Comparison of ENCODE assay signal across 22 cellular contexts in the genomic region with DNA sequence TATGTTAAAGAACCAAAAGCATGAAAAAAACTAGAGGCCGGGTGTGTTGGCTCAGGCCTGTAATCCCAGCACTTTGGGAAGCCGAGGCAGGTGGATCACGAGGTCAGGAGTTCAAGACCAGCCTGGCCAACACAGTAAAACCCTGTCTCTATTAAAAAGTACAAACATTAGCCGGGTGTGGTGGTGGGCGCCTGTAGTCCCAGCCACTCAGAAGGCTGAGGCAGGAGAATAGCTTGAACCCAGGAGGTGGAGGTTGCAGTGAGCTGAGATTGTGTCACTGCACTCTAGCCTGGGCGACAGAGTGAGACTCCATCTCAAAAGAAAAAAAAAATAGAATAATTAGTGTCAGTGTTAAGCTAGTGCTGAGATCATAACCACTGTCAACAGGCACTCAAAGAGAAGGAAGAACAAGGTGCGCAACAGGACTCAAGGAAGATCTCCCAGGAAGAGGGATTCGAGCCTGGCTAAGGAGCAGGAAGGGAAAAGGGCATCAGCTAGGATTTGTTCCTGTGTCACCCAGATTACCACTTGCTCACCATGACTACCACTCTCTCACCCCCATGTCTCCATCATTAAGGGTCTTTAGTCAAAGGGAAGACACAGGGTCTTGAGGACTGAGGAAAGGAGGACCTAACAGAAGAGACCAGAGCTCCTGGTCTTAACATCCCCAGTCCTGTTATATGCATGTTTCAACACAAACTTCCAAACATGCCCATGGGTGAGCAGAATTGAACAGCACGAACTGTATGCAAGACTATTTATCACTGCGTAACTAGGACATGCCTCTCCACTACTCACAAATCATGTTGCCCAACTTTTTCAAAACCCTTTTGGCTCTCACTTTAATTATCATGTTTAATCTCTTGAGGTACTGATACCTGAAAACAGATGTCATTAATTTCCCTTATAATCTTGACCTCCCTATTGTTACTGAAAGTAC.
DNase-seq lines count a peak whose midpoint lies in the region; ATAC-seq, FAIRE-seq and TF ChIP-seq lines count a peak whose summit lies in the region.
"Had no signal": no experiment of that assay in that cellular context is flagged by ENCODE, and none has a peak within 500 bp of the region (broad histone marks: within the 10 kb centered on the region; RNA-seq: fewer than 3 reads in every experiment).

No MANE protein-coding gene starts in this region.

- ATAC-seq in memory B cell (ENCODE audit: low read depth) = no peak
- ATAC-seq: stimulated activated naive CD8-positive, alpha-beta T cell treated with anti-CD3 and anti-CD28 coated beads, Interleukin-15, Interleukin-2, amounts not matched to agents 100 U/mL and 50 U/mL, for 24 hours had no signal

- no peaks in the 10 kb centered on the region for H3K27me3 Mint-ChIP-seq in memory B cell
- H3K27me3 Mint-ChIP-seq: activated CD4-positive, alpha-beta memory T cell treated with anti-CD3 and anti-CD28 coated beads for 36 hours had no signal

- H3K27me3 ChIP-seq in H7 (ENCODE audit: control insufficient read depth, insufficient read depth, low read length) (no peaks in the 10 kb centered on the region), bronchial epithelial cell (ENCODE audit: control insufficient read depth, insufficient read depth, low read length) (no peaks in the 10 kb centered on the region)
- H3K27me3 ChIP-seq: adrenal gland had no signal

- H3K36me3 ChIP-seq in H7 (replicated peaks; ENCODE audit: control insufficient read depth, insufficient read depth, low read length) (0 out of 2 replicates have a peak, but pooled peaks cover 3% of the 10 kb centered on the region), bronchial epithelial cell (ENCODE audit: control insufficient read depth, insufficient read depth, low read length) (no peaks in the 10 kb centered on the region)
- H3K36me3 ChIP-seq: adrenal gland had no signal

- peaks cover 27% of the 10 kb centered on the region for H3K36me3 Mint-ChIP-seq in memory B cell

- H3K4me3 ChIP-seq in H7 (ENCODE audit: insufficient read depth, low read depth, low read length) (no peak overlapping the region), bronchial epithelial cell (ENCODE audit: low read depth, low read length) (no peak overlapping the region)
- H3K4me3 ChIP-seq: adrenal gland, lung had no signal

- no peak for TF ChIP-seq CTCF in bronchial epithelial cell (IDR thresholded peaks at IDR 0.05; ENCODE audit: insufficient read depth, low read length, severe bottlenecking)

- H3K4me1 Mint-ChIP-seq in memory B cell = peaks cover 60% of the 10 kb centered on the region

- no peak overlapping the region for H3K4me3 Mint-ChIP-seq in memory B cell
- H3K4me3 Mint-ChIP-seq: activated CD4-positive, alpha-beta memory T cell treated with anti-CD3 and anti-CD28 coated beads for 36 hours; activated T-helper 1 cell treated with anti-CD3 and anti-CD28 coated beads, Interleukin-12 subunit alpha, Interleukin-12 subunit beta, Interleukin-2, Interleukin-4 antibody, amounts not matched to agents 30 ng/mL and 10 ng/mL and 1 ng/mL, durations not matched to agents 14 hours and 24 hours and 36 hours; HFFc6 had no signal

- no peaks in the 10 kb centered on the region for H3K9me3 Mint-ChIP-seq in memory B cell
- H3K9me3 Mint-ChIP-seq: activated CD4-positive, alpha-beta memory T cell treated with anti-CD3 and anti-CD28 coated beads for 36 hours; activated T-helper 1 cell treated with anti-CD3 and anti-CD28 coated beads, Interleukin-12 subunit alpha, Interleukin-12 subunit beta, Interleukin-2, Interleukin-4 antibody, amounts not matched to agents 30 ng/mL and 10 ng/mL and 1 ng/mL, durations not matched to agents 14 hours and 24 hours and 36 hours; HFFc6; nephron had no signal

- H3K27ac Mint-ChIP-seq in memory B cell = peak overlapping the region; percentile 88
- H3K27ac Mint-ChIP-seq: activated CD4-positive, alpha-beta memory T cell treated with anti-CD3 and anti-CD28 coated beads for 36 hours; activated T-helper 1 cell treated with anti-CD3 and anti-CD28 coated beads, Interleukin-12 subunit alpha, Interleukin-12 subunit beta, Interleukin-2, Interleukin-4 antibody, amounts not matched to agents 30 ng/mL and 10 ng/mL and 1 ng/mL, durations not matched to agents 14 hours and 24 hours and 36 hours; HFFc6; nephron had no signal

- DNase-seq in AG20443 (ENCODE audit: low spot score) = peak; percentile 8
- peak; percentile 9 for DNase-seq in H7
- DNase-seq in bronchial epithelial cell (ENCODE audit: low read depth) = peak; percentile 83
- DNase-seq in memory B cell (ENCODE audit: low spot score in 2 of 2) = no peak
- no peak for DNase-seq in HPDE6-E6E7 (ENCODE audit: extremely low spot score)
- DNase-seq in middle frontal gyrus (ENCODE audit: extremely low spot score, low spot score) = no peak
- no peak for DNase-seq in substantia nigra (lab: John Stamatoyannopoulos, UW)
- no peak for DNase-seq in activated effector memory CD4-positive, alpha-beta T cell treated with Interleukin-2 at 50 U/mL for 16 hours
- DNase-seq: activated CD4-positive, alpha-beta memory T cell treated with anti-CD3 and anti-CD28 coated beads for 36 hours; cerebellar nuclear complex; GDM1; HFFc6; IMR-90; NCI-H1092; NCI-H2107; NCI-H526 treated with DMSO at 0.1 percent for 48 hours; stimulated activated naive CD8-positive, alpha-beta T cell treated with anti-CD3 and anti-CD28 coated beads, Interleukin-15, Interleukin-2, amounts not matched to agents 100 U/mL and 50 U/mL, for 24 hours had no signal

- no peak for FAIRE-seq in bronchial epithelial cell (lab: Jason Lieb, UNC)
- FAIRE-seq: frontal cortex had no signal

- H3K27ac ChIP-seq in substantia nigra (ENCODE audit: low read depth, low read length, poor library complexity, severe bottlenecking) = no peak overlapping the region
- H3K27ac ChIP-seq: adrenal gland had no signal

Comparison
In these comparisons a context has a peak if more than half of its experiments do, and no peak if none do; other contexts are left out.
1. DNase-seq: peak in AG20443 (single experiment), H7 (single experiment) and bronchial epithelial cell (single experiment); none in memory B cell (0 of 2), HPDE6-E6E7 (single experiment), middle frontal gyrus (single experiment), substantia nigra (0 of 49) and activated effector memory CD4-positive, alpha-beta T cell treated with Interleukin-2 at 50 U/mL for 16 hours (single experiment).